ENCODE assay signal across 16 cellular contexts in genomic region chr12:110731479-110731878, GRCh38. TPM values are rescaled to one million over a fixed set of nuclear protein-coding genes. Genes with fewer than 3 reads are reported as not detected.
DNase-seq lines count a peak whose midpoint lies in the region; ATAC-seq, FAIRE-seq and TF ChIP-seq lines count a peak whose summit lies in the region.
"Had no signal": no experiment of that assay in that cellular context is flagged by ENCODE, and none has a peak within 500 bp of the region (broad histone marks: within the 10 kb centered on the region; RNA-seq: fewer than 3 reads in every experiment).

No MANE protein-coding gene starts in this region.

- FAIRE-seq in GM12878 (lab: Jason Lieb, UNC) = no peak

- 100% methylated on average over 2 of the region's 2 CpGs for WGBS in GM12878 (ENCODE audit: insufficient coverage, insufficient replicate concordance, low lambda C conversion rate, missing lambda C conversion rate)

- DNase-seq in activated naive CD8-positive, alpha-beta T cell treated with anti-CD3 and anti-CD28 coated beads, Interleukin-2, amount 50 U/mL, for 24 hours = no peak
- DNase-seq in GM12878 (ENCODE audit: low read depth, low spot score) (no peak), NCI-H2107 treated with DMSO at 0.1 percent for 48 hours (lab: John Stamatoyannopoulos, UW; ENCODE audit: unreplicated experiment) (no peak), D341Med (ENCODE audit: low spot score) (no peak), HT-29 (ENCODE audit: low spot score) (no peak)
- no peak for DNase-seq in stimulated activated effector memory CD8-positive, alpha-beta T cell treated with anti-CD3 and anti-CD28 coated beads, Interleukin-12 subunit alpha, Interleukin-12 subunit beta, amount 100 ng/mL, for 72 hours (ENCODE audit: low spot score in 2 of 2)
- DNase-seq: ACHN, DMS 273 treated with DMSO at 0.1 percent for 48 hours, H7, Kasumi-1, NCI-H1417, NCI-H1930, NCI-H510A treated with DMSO at 0.1 percent for 48 hours, SIG-M5 had no signal

- peaks cover 2% of the 10 kb centered on the region for H3K36me3 Mint-ChIP-seq in activated naive CD8-positive, alpha-beta T cell
- H3K36me3 Mint-ChIP-seq in activated naive CD8-positive, alpha-beta T cell treated with anti-CD3 and anti-CD28 coated beads, Interleukin-2, amount 50 U/mL, for 24 hours (ENCODE audit: low read depth) = peaks cover 75% of the 10 kb centered on the region
- peaks cover 6% of the 10 kb centered on the region for H3K36me3 Mint-ChIP-seq in IgD-negative memory B cell
- peaks cover 100% of the 10 kb centered on the region for H3K36me3 Mint-ChIP-seq in stimulated activated effector memory CD8-positive, alpha-beta T cell treated with anti-CD3 and anti-CD28 coated beads, Interleukin-12 subunit alpha, Interleukin-12 subunit beta, amount 100 ng/mL, for 72 hours

- no peak for ATAC-seq in activated naive CD8-positive, alpha-beta T cell treated with anti-CD3 and anti-CD28 coated beads, Interleukin-2, amount 50 U/mL, for 24 hours
- ATAC-seq in GM12878 = no peak
- ATAC-seq in stimulated activated effector memory CD8-positive, alpha-beta T cell treated with anti-CD3 and anti-CD28 coated beads, Interleukin-12 subunit alpha, Interleukin-12 subunit beta, amount 100 ng/mL, for 72 hours = no peak

- no peaks in the 10 kb centered on the region for H3K9me3 ChIP-seq in GM12878 (replicated peaks; ENCODE audit: control insufficient read depth, insufficient read depth, low read length)

- peaks cover 13% of the 10 kb centered on the region for H3K4me1 ChIP-seq in GM12878 (ENCODE audit: control insufficient read depth, insufficient read depth, low read length)

- no peak for TF ChIP-seq POLR2A in GM12878 (IDR thresholded peaks at IDR 0.05; ENCODE audit: low read depth, low read length)

- no peaks in the 10 kb centered on the region for H3K27me3 Mint-ChIP-seq in activated naive CD8-positive, alpha-beta T cell
- no peaks in the 10 kb centered on the region for H3K27me3 Mint-ChIP-seq in activated naive CD8-positive, alpha-beta T cell treated with anti-CD3 and anti-CD28 coated beads, Interleukin-2, amount 50 U/mL, for 24 hours
- H3K27me3 Mint-ChIP-seq in IgD-negative memory B cell = no peaks in the 10 kb centered on the region

- H2AFZ ChIP-seq in GM12878 (ENCODE audit: control insufficient read depth, low read depth, low read length) = no peak overlapping the region

- 0 out of 2 replicates have a peak overlapping the region, but pooled peaks have one; percentile 17 for H3K4me2 ChIP-seq in GM12878 (ENCODE audit: control insufficient read depth, insufficient read depth)

- POLR2A ChIA-PET in GM12878 (lab: Charles Lee) = interaction anchor here (0.9 kb wide), 1 partner anchor 12 kb away, joined by 4 read pairs; the partner anchor contains the start of gene PPP1CC

- H3K36me3 ChIP-seq in GM12878 (ENCODE audit: control insufficient read depth in 2 of 2, insufficient read depth in 2 of 2, low read length in 1 of 2) = peaks cover 8 to 14% of the 10 kb centered on the region in 2 experiments

- SMC1A ChIA-PET in GM12878 (lab: Charles Lee; ENCODE audit: uncharacterized antibody, unreplicated experiment) = interaction anchor here (0.6 to 6.1 kb wide), 13 partner anchors 8 to 225 kb away, joined by 3 to 55 read pairs (median 4); no protein-coding TSS in a partner anchor

- no peaks in the 10 kb centered on the region for H3K27me3 ChIP-seq in GM12878 (replicated peaks in 1 of 2; ENCODE audit: control insufficient read depth in 2 of 2, insufficient read depth in 2 of 2, low read length in 1 of 2)

- H3K4me3 Mint-ChIP-seq in activated naive CD8-positive, alpha-beta T cell = no peak overlapping the region
- H3K4me3 Mint-ChIP-seq in activated naive CD8-positive, alpha-beta T cell treated with anti-CD3 and anti-CD28 coated beads, Interleukin-2, amount 50 U/mL, for 24 hours = no peak overlapping the region
- peak overlapping the region in 1 of 4 donors; percentile 45 for H3K4me3 Mint-ChIP-seq in IgD-negative memory B cell
- H3K4me3 Mint-ChIP-seq in stimulated activated effector memory CD8-positive, alpha-beta T cell treated with anti-CD3 and anti-CD28 coated beads, Interleukin-12 subunit alpha, Interleukin-12 subunit beta, amount 100 ng/mL, for 72 hours = no peak overlapping the region

- H3K27ac ChIP-seq in GM12878 (ENCODE audit: control insufficient read depth, insufficient read depth) = no peak overlapping the region

- peak overlapping the region; percentile 70 for H3K27ac Mint-ChIP-seq in activated naive CD8-positive, alpha-beta T cell
- no peak overlapping the region for H3K27ac Mint-ChIP-seq in activated naive CD8-positive, alpha-beta T cell treated with anti-CD3 and anti-CD28 coated beads, Interleukin-2, amount 50 U/mL, for 24 hours
- peak overlapping the region in 2 of 3 donors; percentile 68 to 88 for H3K27ac Mint-ChIP-seq in IgD-negative memory B cell
- peak overlapping the region; percentile 57 for H3K27ac Mint-ChIP-seq in stimulated activated effector memory CD8-positive, alpha-beta T cell treated with anti-CD3 and anti-CD28 coated beads, Interleukin-12 subunit alpha, Interleukin-12 subunit beta, amount 100 ng/mL, for 72 hours

- TF ChIP-seq RAD21 in GM12878 (IDR thresholded peaks at IDR 0.05; ENCODE audit: insufficient read depth, low read depth, low read length) = no peak

- RAD21 ChIA-PET in GM12878 (lab: Charles Lee; ENCODE audit: unreplicated experiment) = interaction anchor here (0.6 to 2.2 kb wide), 5 partner anchors 8 to 156 kb away, joined by 3 to 6 read pairs (median 4); no protein-coding TSS in a partner anchor

- H3K9ac ChIP-seq in GM12878 (ENCODE audit: control insufficient read depth, insufficient read depth, low read length) = no peak overlapping the region

- intact Hi-C loops in GM12878 (cut with micrococcal nuclease; ENCODE audit: unreplicated experiment) = no loop called here

- H3K4me1 Mint-ChIP-seq in activated naive CD8-positive, alpha-beta T cell (ENCODE audit: low read depth) = peaks cover 71% of the 10 kb centered on the region
- H3K4me1 Mint-ChIP-seq in activated naive CD8-positive, alpha-beta T cell treated with anti-CD3 and anti-CD28 coated beads, Interleukin-2, amount 50 U/mL, for 24 hours = peaks cover 75% of the 10 kb centered on the region
- peaks cover 47 to 49% (median 47%) of the 10 kb centered on the region in 3 donors for H3K4me1 Mint-ChIP-seq in IgD-negative memory B cell
- peaks cover 56% of the 10 kb centered on the region for H3K4me1 Mint-ChIP-seq in stimulated activated effector memory CD8-positive, alpha-beta T cell treated with anti-CD3 and anti-CD28 coated beads, Interleukin-12 subunit alpha, Interleukin-12 subunit beta, amount 100 ng/mL, for 72 hours

- no TSS peak for BruUV-seq in GM12878 (replicated peaks; lab: Mats Ljungman, UMichigan)

- peaks cover 6% of the 10 kb centered on the region for H4K20me1 ChIP-seq in GM12878 (ENCODE audit: control insufficient read depth, insufficient read depth)

- TF ChIP-seq CTCF in GM12878 (IDR thresholded peaks at IDR 0.05 in 2 of 3, conservative IDR thresholded peaks at IDR 0.05 in 1 of 3; ENCODE audit: control insufficient read depth in 2 of 3, extremely low read depth in 1 of 3, insufficient read depth in 1 of 3, low read depth in 3 of 3, low read length in 3 of 3) = no peak

- no peak for TF ChIP-seq EP300 in GM12878 (IDR thresholded peaks at IDR 0.05; ENCODE audit: borderline replicate concordance in 1 of 2, control insufficient read depth in 1 of 2, low read depth in 2 of 2, low read length in 2 of 2)

- CTCF ChIA-PET in GM12878 (lab: Yijun Ruan, JAX) = interaction anchor here (0.9 to 1.8 kb wide), 10 partner anchors 8 to 96 kb away, joined by 3 to 7 read pairs (median 4); no protein-coding TSS in a partner anchor

- in situ Hi-C loops in GM12878 (cut with MboI) = no loop called here

- H3K4me3 ChIP-seq in GM12878 = no peak overlapping the region

- H3K79me2 ChIP-seq in GM12878 (ENCODE audit: control insufficient read depth, insufficient read depth, low read length) = peaks cover 85% of the 10 kb centered on the region

- H3K9me3 Mint-ChIP-seq in activated naive CD8-positive, alpha-beta T cell (ENCODE audit: low read depth) = no peaks in the 10 kb centered on the region
- no peaks in the 10 kb centered on the region for H3K9me3 Mint-ChIP-seq in activated naive CD8-positive, alpha-beta T cell treated with anti-CD3 and anti-CD28 coated beads, Interleukin-2, amount 50 U/mL, for 24 hours
- no peaks in the 10 kb centered on the region for H3K9me3 Mint-ChIP-seq in IgD-negative memory B cell
- no peaks in the 10 kb centered on the region for H3K9me3 Mint-ChIP-seq in stimulated activated effector memory CD8-positive, alpha-beta T cell treated with anti-CD3 and anti-CD28 coated beads, Interleukin-12 subunit alpha, Interleukin-12 subunit beta, amount 100 ng/mL, for 72 hours

RNA-seq across cellular contexts. Expression of gene PPP1CC, which starts 11.2 kb away (rescaled TPM):
- polyA plus RNA-seq in IgD-negative memory B cell (184 TPM), GM12878 (2011; rRNA removed) (279 and 423 TPM in 2 replicates), GM12878 (2014; fragmentation: Illumina TruSeq; extraction: Trizol) (237 and 312 TPM in 2 replicates), GM12878 (2014; fragmentation: Nextera tagmentation; extraction: Ambion mirVana) (100 to 1,000 TPM in 1 of 2 experiments, 10 to 100 TPM in 1; 64.4 to 111 TPM), GM12878 (2014; rRNA removed) (124 and 145 TPM in 2 replicates), GM12878 (2016; fragmentation: Nextera tagmentation; extraction: Ambion mirVana) (100 to 1,000 TPM; 116 to 123 TPM)
- total RNA-seq in GM12878 (2013; cell fraction: nucleolus; rRNA removed) = 183 and 185 TPM in 2 replicates
- total RNA-seq in GM12878 (2014; rRNA removed) (169 and 200 TPM in 2 replicates), GM12878 (2014; rRNA removed; fragmentation: Illumina TruSeq; extraction: Trizol) (174 and 184 TPM in 2 replicates), GM12878 (2021) (179 and 191 TPM in 2 replicates)
- 87.0 TPM for polyA plus RNA-seq in GM12878 (2011; ENCODE audit: low read depth)
- 92.1 and 98.9 TPM in 2 replicates for polyA plus RNA-seq in GM12878 (2011; cell fraction: cytosol; rRNA removed)
- 104 and 118 TPM in 2 replicates for polyA plus RNA-seq in GM12878 (2011; cell fraction: nucleus; rRNA removed)
- polyA plus RNA-seq in GM12878 (2012) = 141 and 161 TPM in 2 replicates
- polyA minus RNA-seq in GM12878 (2011; rRNA and poly(A)+ RNA removed) = 108 and 142 TPM in 2 replicates
- 60.7 and 69.6 TPM in 2 replicates for polyA minus RNA-seq in GM12878 (2011; cell fraction: cytosol; rRNA and poly(A)+ RNA removed)
- 50.5 and 81.6 TPM in 2 replicates for polyA minus RNA-seq in GM12878 (2011; cell fraction: nucleus; rRNA and poly(A)+ RNA removed)
- total RNA-seq in HT-29 (2014; rRNA removed; shearing (Covaris generic)) = 105 and 120 TPM in 2 replicates

RNA-seq across cellular contexts. Expression of gene HVCN1, which starts 42.6 kb away (rescaled TPM):
- polyA plus RNA-seq in IgD-negative memory B cell (441 TPM), GM12878 (2011; rRNA removed) (123 and 181 TPM in 2 replicates), GM12878 (2014; fragmentation: Illumina TruSeq; extraction: Trizol) (130 and 134 TPM in 2 replicates), GM12878 (2014; fragmentation: Nextera tagmentation; extraction: Ambion mirVana) (10 to 100 TPM; 27.8 to 38.9 TPM), GM12878 (2014; rRNA removed) (77.4 and 85.4 TPM in 2 replicates), GM12878 (2016; fragmentation: Nextera tagmentation; extraction: Ambion mirVana) (100 to 1,000 TPM; 125 to 126 TPM)
- 114 and 137 TPM in 2 replicates for total RNA-seq in GM12878 (2013; cell fraction: nucleolus; rRNA removed)
- total RNA-seq in GM12878 (2014; rRNA removed) (112 and 132 TPM in 2 replicates), GM12878 (2014; rRNA removed; fragmentation: Illumina TruSeq; extraction: Trizol) (93.9 and 94.4 TPM in 2 replicates), GM12878 (2021) (82.5 and 87.1 TPM in 2 replicates)
- polyA plus RNA-seq in GM12878 (2011; ENCODE audit: low read depth) = 67.2 TPM
- polyA plus RNA-seq in GM12878 (2011; cell fraction: cytosol; rRNA removed) = 130 and 168 TPM in 2 replicates
- polyA plus RNA-seq in GM12878 (2011; cell fraction: nucleus; rRNA removed) = 91.0 and 91.5 TPM in 2 replicates
- polyA plus RNA-seq in GM12878 (2012) = 108 and 110 TPM in 2 replicates
- polyA minus RNA-seq in GM12878 (2011; rRNA and poly(A)+ RNA removed) = 95.5 and 100 TPM in 2 replicates
- 37.6 and 43.0 TPM in 2 replicates for polyA minus RNA-seq in GM12878 (2011; cell fraction: cytosol; rRNA and poly(A)+ RNA removed)
- polyA minus RNA-seq in GM12878 (2011; cell fraction: nucleus; rRNA and poly(A)+ RNA removed) = 23.3 and 41.7 TPM in 2 replicates
- not detected in 2 replicates for total RNA-seq in HT-29 (2014; rRNA removed; shearing (Covaris generic))

Comparison
In these comparisons a context has a peak if more than half of its experiments do, and no peak if none do; other contexts are left out.
1. RNA of gene HVCN1, which starts 42.6 kb away (total RNA-seq): 82.5 to 137 TPM in GM12878; not detected in HT-29; every median in the first group is over 10 times any median in the second.